Comparison of ENCODE assay signal across 21 cellular contexts in the genomic region with DNA sequence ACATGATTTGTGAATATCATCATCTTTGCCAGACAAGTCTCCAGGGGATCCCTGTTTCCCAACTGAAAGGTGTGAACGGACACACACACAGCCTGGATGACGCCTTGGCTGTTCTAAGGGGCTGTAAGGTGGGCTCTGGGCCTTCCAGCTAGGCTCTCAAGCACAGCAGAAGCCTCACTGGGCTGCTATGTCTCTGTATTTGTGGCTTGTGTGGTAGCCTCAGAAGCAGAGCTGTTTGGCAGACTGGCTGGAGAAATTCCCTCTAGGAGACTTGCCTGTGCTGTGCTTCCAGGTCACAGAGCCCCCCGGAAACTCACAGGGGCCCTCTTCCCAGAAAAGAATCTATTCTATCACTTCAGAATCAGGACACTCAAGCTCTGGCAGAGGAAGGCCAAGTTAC. TPM values are rescaled to one million over a fixed set of nuclear protein-coding genes. Genes with fewer than 3 reads are reported as not detected.
DNase-seq lines count a peak whose midpoint lies in the region; ATAC-seq and TF ChIP-seq lines count a peak whose summit lies in the region.
"Had no signal": no experiment of that assay in that cellular context is flagged by ENCODE, and none has a peak within 500 bp of the region (broad histone marks: within the 10 kb centered on the region; RNA-seq: fewer than 3 reads in every experiment).

No MANE protein-coding gene starts in this region.

- H2AFZ ChIP-seq in H9 (ENCODE audit: low read length) = no peak overlapping the region

- no peaks in the 10 kb centered on the region for H3K79me1 ChIP-seq in H9 (ENCODE audit: insufficient read depth, low read depth, low read length, poor library complexity, severe bottlenecking)

- CTCF ChIA-PET in activated naive CD4-positive, alpha-beta T cell treated with anti-CD3 and anti-CD28 coated beads for 36 hours (lab: Charles Lee) = interaction anchor here (0.8 to 3.7 kb wide), 2 partner anchors 12 to 27 kb away, joined by 3 to 27 read pairs; no protein-coding TSS in a partner anchor

- H2BK5ac ChIP-seq in H9 (ENCODE audit: insufficient read length, low read length) = no peak overlapping the region

- H3K9me3 Mint-ChIP-seq in activated naive CD4-positive, alpha-beta T cell treated with anti-CD3 and anti-CD28 coated beads for 36 hours = no peaks in the 10 kb centered on the region
- H3K9me3 Mint-ChIP-seq in H9 = no peaks in the 10 kb centered on the region
- H3K9me3 Mint-ChIP-seq in natural killer cell treated with Interleukin-12 subunit alpha and Interleukin-12 subunit beta and Interleukin-15 and Interleukin-18, amount 100 ng/mL, for 72 hours = no peaks in the 10 kb centered on the region
- H3K9me3 Mint-ChIP-seq: HFFc6 had no signal

- peaks cover 3 to 39% of the 10 kb centered on the region in 2 donors for H3K36me3 ChIP-seq in body of pancreas (replicated peaks in 1 of 2; ENCODE audit: insufficient read depth in 1 of 2, low read depth in 2 of 2)

- H3K27ac ChIP-seq in H9 (ENCODE audit: insufficient read length, low read depth, low read length) (no peak overlapping the region), body of pancreas (no peak overlapping the region)
- H3K27ac ChIP-seq: C4-2B had no signal

- no peaks in the 10 kb centered on the region for H3K79me2 ChIP-seq in H9 (ENCODE audit: insufficient read depth, low read length)

- H3T11ph ChIP-seq in H9 (ENCODE audit: low read length) = no peak overlapping the region

- no peak overlapping the region for H3K4me2 ChIP-seq in H9 (ENCODE audit: insufficient read depth, insufficient read length, low read length)

- peaks cover 1% of the 10 kb centered on the region for H3K4me1 Mint-ChIP-seq in activated naive CD4-positive, alpha-beta T cell treated with anti-CD3 and anti-CD28 coated beads for 36 hours (ENCODE audit: low read depth)
- peaks cover 11 to 13% of the 10 kb centered on the region in 2 experiments for H3K4me1 Mint-ChIP-seq in H9
- peaks cover 0 to 13% of the 10 kb centered on the region in 2 donors for H3K4me1 Mint-ChIP-seq in natural killer cell treated with Interleukin-12 subunit alpha and Interleukin-12 subunit beta and Interleukin-15 and Interleukin-18, amount 100 ng/mL, for 72 hours (ENCODE audit: low read depth in 2 of 2)

- intact Hi-C loops in activated naive CD4-positive, alpha-beta T cell treated with anti-CD3 and anti-CD28 coated beads for 36 hours (cut with micrococcal nuclease) = no loop called here
- intact Hi-C loops in body of pancreas (cut with DNase I) = no loop called here

- no peak overlapping the region for H3K14ac ChIP-seq in H9 (ENCODE audit: insufficient read depth, low read length)

- H2BK15ac ChIP-seq in H9 (ENCODE audit: low read depth, low read length) = no peak overlapping the region

- no CpG with 5 or more reads among the region's 3 CpGs for WGBS in H9 (ENCODE audit: extremely low coverage, insufficient read length, low lambda C conversion rate)
- 89 to 96% methylated on average over 2 to 3 of the region's 3 CpGs for WGBS in body of pancreas, 2 donors

- no peak overlapping the region for H3K18ac ChIP-seq in H9 (ENCODE audit: insufficient read length, low read depth, low read length)

- ATAC-seq in body of pancreas = no peak
- ATAC-seq in natural killer cell treated with Interleukin-12 subunit alpha and Interleukin-12 subunit beta and Interleukin-15 and Interleukin-18, amount 100 ng/mL, for 72 hours = no peak

- H3K27me3 ChIP-seq in H9 (ENCODE audit: insufficient read depth, low read length) (no peaks in the 10 kb centered on the region), body of pancreas (no peaks in the 10 kb centered on the region)

- no peaks in the 10 kb centered on the region for H3K27me3 Mint-ChIP-seq in activated naive CD4-positive, alpha-beta T cell treated with anti-CD3 and anti-CD28 coated beads for 36 hours (ENCODE audit: low read depth)
- H3K27me3 Mint-ChIP-seq in H9 (ENCODE audit: low read depth) = no peaks in the 10 kb centered on the region
- H3K27me3 Mint-ChIP-seq in natural killer cell treated with Interleukin-12 subunit alpha and Interleukin-12 subunit beta and Interleukin-15 and Interleukin-18, amount 100 ng/mL, for 72 hours = no peaks in the 10 kb centered on the region

- H2BK12ac ChIP-seq in H9 (ENCODE audit: insufficient read length, low read depth, low read length) = no peak overlapping the region

- H3K9me3 ChIP-seq in H9 (ENCODE audit: control insufficient read depth, low read depth, low read length) (no peaks in the 10 kb centered on the region), body of pancreas (no peaks in the 10 kb centered on the region)
- H3K9me3 ChIP-seq: Caco-2 had no signal

- H3K4me1 ChIP-seq in H9 (ENCODE audit: insufficient read depth, low read length) (no peaks in the 10 kb centered on the region; the same call in 1 of the 2 replicates), body of pancreas (no peaks in the 10 kb centered on the region)
- H3K4me1 ChIP-seq: Caco-2 had no signal

- H3K4me3 ChIP-seq in body of pancreas = no peak overlapping the region

- H4K91ac ChIP-seq in H9 (ENCODE audit: insufficient read length, low read depth, low read length) = no peak overlapping the region

- no peak overlapping the region for H3K56ac ChIP-seq in H9 (ENCODE audit: insufficient read length, low read depth, low read length)

- no peak for TF ChIP-seq POLR2A in body of pancreas (IDR thresholded peaks at IDR 0.05)

- H3K27ac Mint-ChIP-seq in activated naive CD4-positive, alpha-beta T cell treated with anti-CD3 and anti-CD28 coated beads for 36 hours = peak overlapping the region; percentile 16
- H3K27ac Mint-ChIP-seq in H9 = no peak overlapping the region; a peak in 1 of 7 replicates
- no peak overlapping the region for H3K27ac Mint-ChIP-seq in natural killer cell treated with Interleukin-12 subunit alpha and Interleukin-12 subunit beta and Interleukin-15 and Interleukin-18, amount 100 ng/mL, for 72 hours
- H3K27ac Mint-ChIP-seq: HFFc6 had no signal

- no peak overlapping the region for H3K9ac ChIP-seq in H9 (ENCODE audit: extremely low read depth, insufficient read length, low read length)

- peaks cover 30% of the 10 kb centered on the region for H3K36me3 Mint-ChIP-seq in activated naive CD4-positive, alpha-beta T cell treated with anti-CD3 and anti-CD28 coated beads for 36 hours (ENCODE audit: low read depth)
- peaks cover 18 to 73% (median 59%) of the 10 kb centered on the region in 3 experiments; a peak in 6 of 7 replicates for H3K36me3 Mint-ChIP-seq in H9 (ENCODE audit: insufficient read depth in 1 of 3, low read depth in 3 of 3)
- H3K36me3 Mint-ChIP-seq in natural killer cell treated with Interleukin-12 subunit alpha and Interleukin-12 subunit beta and Interleukin-15 and Interleukin-18, amount 100 ng/mL, for 72 hours = peaks cover 14% of the 10 kb centered on the region

- H2BK20ac ChIP-seq in H9 (ENCODE audit: low read depth, low read length, poor library complexity, severe bottlenecking) = no peak overlapping the region

- H3K23me2 ChIP-seq in H9 (ENCODE audit: insufficient read length, low read depth, low read length, poor library complexity, severe bottlenecking) = no peaks in the 10 kb centered on the region

- DNase-seq in activated naive CD4-positive, alpha-beta T cell treated with anti-CD3 and anti-CD28 coated beads for 36 hours = no peak
- no peak for DNase-seq in activated naive CD4-positive, alpha-beta T cell (lab: John Stamatoyannopoulos, UW)
- DNase-seq in H9 (peak; percentile 14), body of pancreas (peak in 3 of 4 donors; percentile 0 to 6 (median 1)), NOMO-1 (lab: John Stamatoyannopoulos, UW; ENCODE audit: unreplicated experiment in 2 of 2) (no peak), GDM1 (lab: John Stamatoyannopoulos, UW) (no peak), NCI-H2029 treated with DMSO at 0.1 percent for 48 hours (lab: John Stamatoyannopoulos, UW) (no peak)
- peak; percentile 41 for DNase-seq in natural killer cell treated with Interleukin-12 subunit alpha and Interleukin-12 subunit beta and Interleukin-15 and Interleukin-18, amount 100 ng/mL, for 72 hours (ENCODE audit: low spot score)
- DNase-seq: Caco-2, DMS53, HFFc6, KG1, NCI-H1417 treated with DMSO at 0.1 percent for 48 hours, NCI-H1930, NCI-H2171, NCI-H446, NCI-H69, RPMI8226 had no signal

- no peak overlapping the region for H3K4ac ChIP-seq in H9 (ENCODE audit: low read depth, low read length)

- H2BK120ac ChIP-seq in H9 (ENCODE audit: low read depth, low read length, poor library complexity, severe bottlenecking) = no peak overlapping the region

- H3K4me3 Mint-ChIP-seq in activated naive CD4-positive, alpha-beta T cell treated with anti-CD3 and anti-CD28 coated beads for 36 hours = no peak overlapping the region
- no peak overlapping the region for H3K4me3 Mint-ChIP-seq in H9
- no peak overlapping the region for H3K4me3 Mint-ChIP-seq in natural killer cell treated with Interleukin-12 subunit alpha and Interleukin-12 subunit beta and Interleukin-15 and Interleukin-18, amount 100 ng/mL, for 72 hours
- H3K4me3 Mint-ChIP-seq: HFFc6 had no signal

- TF ChIP-seq CTCF in H9 (conservative IDR thresholded peaks at IDR 0.05) (no peak), body of pancreas (IDR thresholded peaks at IDR 0.05) (no peak)

- H3K23ac ChIP-seq in H9 (ENCODE audit: insufficient read length, low read depth, low read length) = no peak overlapping the region

- no peak overlapping the region for H4K8ac ChIP-seq in H9 (replicated peaks; ENCODE audit: insufficient read length, low read depth, low read length)

- H4K20me1 ChIP-seq in H9 (ENCODE audit: control insufficient read depth, insufficient read depth, insufficient read length) = no peaks in the 10 kb centered on the region

- H2AK5ac ChIP-seq in H9 (ENCODE audit: insufficient read length, low read length) = no peak overlapping the region

- no peak overlapping the region for H4K5ac ChIP-seq in H9 (ENCODE audit: insufficient read length, low read depth, low read length)

RNA-seq across cellular contexts. Expression of gene OTUB2, which starts 21.4 kb away (rescaled TPM):
- 1 to 10 TPM; 1.6 to 1.7 TPM for total RNA-seq in activated naive CD4-positive, alpha-beta T cell treated with anti-CD3 and anti-CD28 coated beads for 36 hours
- total RNA-seq in H9 (2021) (3.6 and 3.7 TPM in 2 replicates), body of pancreas (1 to 10 TPM in 1 of 2 donors, under 1 TPM in 1; 0.33 to 1.8 TPM)
- under 1 TPM; 0.14 to 0.22 TPM for total RNA-seq in natural killer cell treated with Interleukin-12 subunit alpha and Interleukin-12 subunit beta and Interleukin-15 and Interleukin-18, amount 100 ng/mL, for 72 hours

RNA-seq across cellular contexts. Expression of gene DDX24, which starts 33.4 kb away (rescaled TPM):
- total RNA-seq in activated naive CD4-positive, alpha-beta T cell treated with anti-CD3 and anti-CD28 coated beads for 36 hours = 100 to 1,000 TPM; 190 to 200 TPM
- total RNA-seq in H9 (2021) = 172 TPM in 2 replicates
- 10 to 100 TPM; 48.0 to 95.6 TPM for total RNA-seq in body of pancreas
- total RNA-seq in natural killer cell treated with Interleukin-12 subunit alpha and Interleukin-12 subunit beta and Interleukin-15 and Interleukin-18, amount 100 ng/mL, for 72 hours = 100 to 1,000 TPM; 168 to 241 TPM

RNA-seq across cellular contexts. Expression of gene IFI27L1, which starts 33.5 kb away (rescaled TPM):
- 10 to 100 TPM; 33.9 to 35.8 TPM for total RNA-seq in activated naive CD4-positive, alpha-beta T cell treated with anti-CD3 and anti-CD28 coated beads for 36 hours
- total RNA-seq in H9 (2021) (27.4 TPM in 2 replicates), body of pancreas (1 to 10 TPM; 3.4 to 5.6 TPM)
- total RNA-seq in natural killer cell treated with Interleukin-12 subunit alpha and Interleukin-12 subunit beta and Interleukin-15 and Interleukin-18, amount 100 ng/mL, for 72 hours = 10 to 100 TPM; 22.9 to 23.0 TPM

RNA-seq across cellular contexts. Expression of gene CCDC197, which starts 50.5 kb away (rescaled TPM):
- total RNA-seq in activated naive CD4-positive, alpha-beta T cell treated with anti-CD3 and anti-CD28 coated beads for 36 hours = not detected
- not detected in 2 replicates for total RNA-seq in H9 (2021)
- not detected for total RNA-seq in body of pancreas
- not detected for total RNA-seq in natural killer cell treated with Interleukin-12 subunit alpha and Interleukin-12 subunit beta and Interleukin-15 and Interleukin-18, amount 100 ng/mL, for 72 hours
- total RNA-seq: Caco-2, H4, HFFc6, OCI-LY7 had no signal

Comparison
In these comparisons a context has a peak if more than half of its experiments do, and no peak if none do; other contexts are left out.
1. DNase-seq: peak in H9 (single experiment), body of pancreas (3 of 4) and natural killer cell treated with Interleukin-12 subunit alpha and Interleukin-12 subunit beta and Interleukin-15 and Interleukin-18, amount 100 ng/mL, for 72 hours (single experiment); none in activated naive CD4-positive, alpha-beta T cell treated with anti-CD3 and anti-CD28 coated beads for 36 hours (single experiment), activated naive CD4-positive, alpha-beta T cell (0 of 4), NOMO-1 (0 of 2), GDM1 (single experiment) and NCI-H2029 treated with DMSO at 0.1 percent for 48 hours (single experiment).